4 cellular contexts compared by ENCODE assay signal in the genomic region with DNA sequence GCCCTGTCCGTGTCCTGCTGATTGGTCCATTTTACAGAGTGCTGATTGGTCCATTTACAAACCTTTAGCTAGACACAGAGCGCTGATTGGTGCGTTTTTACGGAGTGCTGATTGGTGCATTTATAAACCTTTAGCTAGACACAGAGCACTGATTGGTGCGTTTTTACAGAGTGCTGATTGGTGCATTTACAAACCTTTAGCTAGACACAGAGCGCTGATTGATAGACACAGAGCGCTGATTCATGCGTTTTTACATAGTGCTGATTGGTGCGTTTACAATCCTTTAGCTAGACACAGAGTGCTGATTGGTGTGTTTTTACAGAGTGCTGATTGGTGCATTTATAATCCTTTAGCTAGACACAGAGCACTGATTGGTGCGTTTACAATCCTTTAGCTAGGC. TPM values are rescaled to one million over a fixed set of nuclear protein-coding genes. Genes with fewer than 3 reads are reported as not detected.
"Had no signal": no experiment of that assay in that cellular context is flagged by ENCODE, and none has a peak within 500 bp of the region (broad histone marks: within the 10 kb centered on the region; RNA-seq: fewer than 3 reads in every experiment).

No MANE protein-coding gene starts in this region.

RNA-seq across cellular contexts. Expression of a gene that starts 6.5 kb away (rescaled TPM):
- total RNA-seq: H4, HT1080 had no signal
- polyA plus RNA-seq: GM23338, IgD-negative memory B cell had no signal
